ENCODE assay signal across 8 cellular contexts in genomic region chr12:53324779-53325538, GRCh38. TPM values are rescaled to one million over a fixed set of nuclear protein-coding genes. Genes with fewer than 3 reads are reported as not detected.
DNase-seq lines count a peak whose midpoint lies in the region; ATAC-seq and TF ChIP-seq lines count a peak whose summit lies in the region.

No MANE protein-coding gene starts in this region.

- no peak overlapping the region for H2AK5ac ChIP-seq in H9 (ENCODE audit: insufficient read length, low read length)

- H2BK15ac ChIP-seq in H9 (ENCODE audit: low read depth, low read length): no peak overlapping the region

- peak; percentile 81 for DNase-seq in G401 (ENCODE audit: low spot score)
- DNase-seq in H9: peak; percentile 91
- peak; percentile 96 for DNase-seq in MG63
- peak; percentile 61 for DNase-seq in SHP77 treated with DMSO at 0.1 percent for 48 hours (lab: John Stamatoyannopoulos, UW)
- peak; percentile 47 to 77 (median 62) for DNase-seq in activated naive CD4-positive, alpha-beta T cell (lab: John Stamatoyannopoulos, UW)
- DNase-seq in occipital lobe (lab: John Stamatoyannopoulos, UW): peak; percentile 79
- peak; percentile 95 for DNase-seq in suprapubic skin (ENCODE audit: low spot score in 2 of 2)

- no peaks in the 10 kb centered on the region; a peak in 1 of 5 replicates for H3K9me3 Mint-ChIP-seq in H9

- no CpG with 5 or more reads among the region's 71 CpGs for WGBS in H9 (ENCODE audit: extremely low coverage, insufficient read length, low lambda C conversion rate)
- WGBS in gastroesophageal sphincter (ENCODE audit: low coverage in 1 of 2), 2 donors: 0% methylated on average over 1 of the region's 71 CpGs; no CpG with 5 or more reads in 1 of the 2 donors
- WGBS in suprapubic skin: under 1% methylated on average over 41 of the region's 71 CpGs

- TF ChIP-seq EP300 in gastroesophageal sphincter (IDR thresholded peaks at IDR 0.05) (no peak), suprapubic skin (IDR thresholded peaks at IDR 0.05) (no peak)

- H2AFZ ChIP-seq in H9 (ENCODE audit: low read length): no peak overlapping the region

- H2BK5ac ChIP-seq in H9 (ENCODE audit: insufficient read length, low read length): no peak overlapping the region

- H3K4me3 Mint-ChIP-seq in H9: peak overlapping the region; percentile 55 to 82

- H3K36me3 ChIP-seq in MG63: peaks cover 5% of the 10 kb centered on the region; the same call in 1 of the 2 replicates
- no peaks in the 10 kb centered on the region for H3K36me3 ChIP-seq in gastroesophageal sphincter
- no peaks in the 10 kb centered on the region for H3K36me3 ChIP-seq in suprapubic skin

- H3K27ac ChIP-seq in H9 (ENCODE audit: insufficient read length, low read depth, low read length) (no peak overlapping the region), gastroesophageal sphincter (peak overlapping the region; percentile 79 to 98 (median 92)), suprapubic skin (peak overlapping the region; percentile 88)

- peaks cover 20% of the 10 kb centered on the region for H3K23me2 ChIP-seq in H9 (ENCODE audit: insufficient read length, low read depth, low read length, poor library complexity, severe bottlenecking)

- H3K4me3 ChIP-seq in MG63 (peak overlapping the region; percentile 87), gastroesophageal sphincter (peak overlapping the region; percentile 46 to 88), suprapubic skin (peak overlapping the region; percentile 71)

- TF ChIP-seq POLR2A in gastroesophageal sphincter (IDR thresholded peaks at IDR 0.05) (peak; percentile 88), suprapubic skin (IDR thresholded peaks at IDR 0.05) (peak; percentile 51 to 67)

- no peak overlapping the region for H3K4ac ChIP-seq in H9 (ENCODE audit: low read depth, low read length)

- peak overlapping the region; percentile 52; the same call in 1 of the 2 replicates for H3K14ac ChIP-seq in H9 (ENCODE audit: insufficient read depth, low read length)

- no peak overlapping the region for H3K56ac ChIP-seq in H9 (ENCODE audit: insufficient read length, low read depth, low read length)

- H3K4me1 Mint-ChIP-seq in H9: peaks cover 29 to 48% of the 10 kb centered on the region in 2 experiments

- peak; percentile 85 for ATAC-seq in gastroesophageal sphincter

- peak overlapping the region; percentile 67 for H3K4me2 ChIP-seq in H9 (ENCODE audit: insufficient read depth, insufficient read length, low read length)

- H3K27me3 ChIP-seq in H9 (ENCODE audit: insufficient read depth, low read length) (peaks cover 13% of the 10 kb centered on the region; the same call in 1 of the 2 replicates), MG63 (no peaks in the 10 kb centered on the region), gastroesophageal sphincter (peaks cover 14% of the 10 kb centered on the region), suprapubic skin (no peaks in the 10 kb centered on the region)

- no peak overlapping the region for H4K91ac ChIP-seq in H9 (ENCODE audit: insufficient read length, low read depth, low read length)

- H3K27me3 Mint-ChIP-seq in H9 (ENCODE audit: low read depth): peaks cover 71% of the 10 kb centered on the region

- H3K18ac ChIP-seq in H9 (ENCODE audit: insufficient read length, low read depth, low read length): peak overlapping the region; percentile 60

- TF ChIP-seq CTCF in H9 (conservative IDR thresholded peaks at IDR 0.05) (peak; percentile 79), gastroesophageal sphincter (IDR thresholded peaks at IDR 0.05) (peak in 3 of 4 experiments; percentile 85 to 94 (median 88)), suprapubic skin (IDR thresholded peaks at IDR 0.05) (peak; percentile 75 to 79)

- H4K5ac ChIP-seq in H9 (ENCODE audit: insufficient read length, low read depth, low read length): no peak overlapping the region

- H3K9me3 ChIP-seq in H9 (ENCODE audit: control insufficient read depth, low read depth, low read length) (no peaks in the 10 kb centered on the region), MG63 (no peaks in the 10 kb centered on the region), gastroesophageal sphincter (no peaks in the 10 kb centered on the region), suprapubic skin (no peaks in the 10 kb centered on the region)

- peak overlapping the region in 2 of 3 experiments; percentile 18 to 89; a peak in 1 of 7 replicates for H3K27ac Mint-ChIP-seq in H9

- peaks cover 0 to 4% (median 3%) of the 10 kb centered on the region in 3 experiments; a peak in 4 of 7 replicates for H3K36me3 Mint-ChIP-seq in H9 (ENCODE audit: insufficient read depth in 1 of 3, low read depth in 3 of 3)

- H4K8ac ChIP-seq in H9 (replicated peaks; ENCODE audit: insufficient read length, low read depth, low read length): no peak overlapping the region

- H3K79me1 ChIP-seq in H9 (ENCODE audit: insufficient read depth, low read depth, low read length, poor library complexity, severe bottlenecking): no peaks in the 10 kb centered on the region

- H3K9ac ChIP-seq in H9 (ENCODE audit: extremely low read depth, insufficient read length, low read length): no peak overlapping the region

- no peaks in the 10 kb centered on the region for H4K20me1 ChIP-seq in H9 (ENCODE audit: control insufficient read depth, insufficient read depth, insufficient read length)

- H3K79me2 ChIP-seq in H9 (ENCODE audit: insufficient read depth, low read length): no peaks in the 10 kb centered on the region

- in situ Hi-C loops in G401 (cut with HindIII; ENCODE audit: low sequenced_read_pairs): no loop called here

- no peak overlapping the region for H3T11ph ChIP-seq in H9 (ENCODE audit: low read length)

- H3K4me1 ChIP-seq in H9 (ENCODE audit: insufficient read depth, low read length): no peaks in the 10 kb centered on the region
- peaks cover 4 to 48% (median 19%) of the 10 kb centered on the region in 3 donors for H3K4me1 ChIP-seq in gastroesophageal sphincter
- H3K4me1 ChIP-seq in suprapubic skin: peaks cover 52% of the 10 kb centered on the region

- no peak overlapping the region for H3K23ac ChIP-seq in H9 (ENCODE audit: insufficient read length, low read depth, low read length)

- no peak overlapping the region for H2BK12ac ChIP-seq in H9 (ENCODE audit: insufficient read length, low read depth, low read length)

- H2BK20ac ChIP-seq in H9 (ENCODE audit: low read depth, low read length, poor library complexity, severe bottlenecking): no peak overlapping the region

- H2BK120ac ChIP-seq in H9 (ENCODE audit: low read depth, low read length, poor library complexity, severe bottlenecking): no peak overlapping the region

RNA-seq across cellular contexts. Expression of gene AAAS, which starts 3.5 kb away (rescaled TPM):
- total RNA-seq in G401 (2014; rRNA removed; shearing (Covaris generic)): 103 and 105 TPM in 2 replicates
- total RNA-seq in H9 (2021) (83.9 and 85.8 TPM in 2 replicates), gastroesophageal sphincter (10 to 100 TPM; 36.4 to 88.9 (median 46.5) TPM), occipital lobe (28.9 TPM), suprapubic skin (10 to 100 TPM; 35.9 to 72.9 (median 52.5) TPM)
- total RNA-seq in MG63 (2014; rRNA removed; shearing (Covaris generic); ENCODE audit: low replicate concordance): 75.6 and 114 TPM in 2 replicates

RNA-seq across cellular contexts. Expression of gene SP7, which starts 11.2 kb away (rescaled TPM):
- 0.41 TPM in 1 of 2 replicates, not detected in the other for total RNA-seq in G401 (2014; rRNA removed; shearing (Covaris generic))
- total RNA-seq in H9 (2021) (not detected in 2 replicates), gastroesophageal sphincter (not detected), occipital lobe (not detected), suprapubic skin (not detected)
- total RNA-seq in MG63 (2014; rRNA removed; shearing (Covaris generic); ENCODE audit: low replicate concordance): not detected in 2 replicates

RNA-seq across cellular contexts. Expression of gene MYG1, which starts 25.5 kb away (rescaled TPM):
- total RNA-seq in G401 (2014; rRNA removed; shearing (Covaris generic)): 43.8 and 43.9 TPM in 2 replicates
- 89.5 and 91.8 TPM in 2 replicates for total RNA-seq in H9 (2021)
- total RNA-seq in MG63 (2014; rRNA removed; shearing (Covaris generic); ENCODE audit: low replicate concordance): 30.8 and 42.8 TPM in 2 replicates
- 10 to 100 TPM; 40.9 to 49.2 (median 46.3) TPM for total RNA-seq in gastroesophageal sphincter
- 39.5 TPM for total RNA-seq in occipital lobe
- total RNA-seq in suprapubic skin: 10 to 100 TPM; 38.2 to 54.6 (median 46.3) TPM

RNA-seq across cellular contexts. Expression of gene PFDN5, which starts 29.6 kb away (rescaled TPM):
- 302 and 381 TPM in 2 replicates for total RNA-seq in G401 (2014; rRNA removed; shearing (Covaris generic))
- total RNA-seq in H9 (2021) (285 and 292 TPM in 2 replicates), gastroesophageal sphincter (100 to 1,000 TPM; 390 to 782 (median 568) TPM), occipital lobe (423 TPM), suprapubic skin (100 to 1,000 TPM; 457 to 612 (median 511) TPM)
- total RNA-seq in MG63 (2014; rRNA removed; shearing (Covaris generic); ENCODE audit: low replicate concordance): 412 and 629 TPM in 2 replicates

RNA-seq across cellular contexts. Expression of gene SP1, which starts 55.0 kb away (rescaled TPM):
- 26.6 and 40.0 TPM in 2 replicates for total RNA-seq in G401 (2014; rRNA removed; shearing (Covaris generic))
- total RNA-seq in H9 (2021) (76.4 and 76.8 TPM in 2 replicates), gastroesophageal sphincter (10 to 100 TPM; 68.0 to 80.5 (median 74.0) TPM), occipital lobe (14.8 TPM), suprapubic skin (100 to 1,000 TPM in 3 of 4 donors, 10 to 100 TPM in 1; 82.5 to 122 (median 111) TPM)
- total RNA-seq in MG63 (2014; rRNA removed; shearing (Covaris generic); ENCODE audit: low replicate concordance): 22.3 and 26.3 TPM in 2 replicates
